In genomic region chr17:2401426-2402221, GRCh38 we compare ENCODE assay signal across 8 cellular contexts. TPM values are rescaled to one million over a fixed set of nuclear protein-coding genes. Genes with fewer than 3 reads are reported as not detected.
A peak's percentile ranks its signal among the peaks of the same experiment; 100 is the strongest.
DNase-seq lines count a peak whose midpoint lies in the region; ATAC-seq, FAIRE-seq and TF ChIP-seq lines count a peak whose summit lies in the region.

No MANE protein-coding gene starts in this region.

- TF ChIP-seq CTCF in WI38 (IDR thresholded peaks at IDR 0.05; ENCODE audit: low read depth, low read length), result no peak
- no peak for TF ChIP-seq CTCF in bronchial epithelial cell (IDR thresholded peaks at IDR 0.05; ENCODE audit: insufficient read depth, low read length, severe bottlenecking)

- H3K27me3 ChIP-seq in bronchial epithelial cell (ENCODE audit: control insufficient read depth, insufficient read depth, low read length) (no peaks in the 10 kb centered on the region), iPS-20b (ENCODE audit: insufficient read depth, low read length) (peaks cover 8% of the 10 kb centered on the region; the same call in 1 of the 2 replicates), skeletal muscle tissue (ENCODE audit: control insufficient read depth in 3 of 3, insufficient read depth in 3 of 3, low read length in 3 of 3) (no peaks in the 10 kb centered on the region)

- H3K9ac ChIP-seq in iPS-20b (ENCODE audit: low read depth, low read length), result peak overlapping the region; percentile 93
- peak overlapping the region; percentile 96 to 99 (median 99) for H3K9ac ChIP-seq in skeletal muscle tissue (ENCODE audit: low read depth in 1 of 3, low read length in 3 of 3)

- peaks cover 2% of the 10 kb centered on the region for H3K36me3 ChIP-seq in bronchial epithelial cell (ENCODE audit: control insufficient read depth, insufficient read depth, low read length)
- H3K36me3 ChIP-seq in iPS-20b (ENCODE audit: insufficient read depth, low read depth, low read length), result 0 out of 2 replicates have a peak, but pooled peaks cover 7% of the 10 kb centered on the region
- H3K36me3 ChIP-seq in skeletal muscle tissue (ENCODE audit: control insufficient read depth in 3 of 3, insufficient read depth in 3 of 3, low read length in 3 of 3), result peaks cover 0 to 4% (median 0%) of the 10 kb centered on the region in 3 donors

- peak; percentile 44 for ATAC-seq in GM18868 (IDR thresholded peaks at IDR 0.05; ENCODE audit: unreplicated experiment)
- ATAC-seq in HG03108 (IDR thresholded peaks at IDR 0.05; ENCODE audit: unreplicated experiment), result peak; percentile 36

- H3K4me1 ChIP-seq in iPS-20b (ENCODE audit: insufficient read depth, low read length), result peaks cover 18% of the 10 kb centered on the region
- H3K4me1 ChIP-seq in skeletal muscle tissue (ENCODE audit: control insufficient read depth in 3 of 3, insufficient read depth in 3 of 3, low read length in 3 of 3), result peaks cover 58 to 62% (median 61%) of the 10 kb centered on the region in 3 donors

- H3K4me3 ChIP-seq in WI38 (ENCODE audit: low read depth, low read length), result peak overlapping the region; percentile 92
- peak overlapping the region; percentile 99 for H3K4me3 ChIP-seq in bronchial epithelial cell (ENCODE audit: low read depth, low read length)
- H3K4me3 ChIP-seq in iPS-20b (ENCODE audit: low read length), result peak overlapping the region; percentile 88
- H3K4me3 ChIP-seq in skeletal muscle tissue (ENCODE audit: low read length in 3 of 3), result peak overlapping the region; percentile 84 to 99 (median 89)

- no peaks in the 10 kb centered on the region for H3K9me3 ChIP-seq in iPS-20b (ENCODE audit: insufficient read depth, low read depth, low read length)
- no peaks in the 10 kb centered on the region for H3K9me3 ChIP-seq in skeletal muscle tissue (ENCODE audit: control insufficient read depth in 3 of 3, low read length in 3 of 3)

- FAIRE-seq in A204.1 (lab: Jason Lieb, UNC), result peak; percentile 95
- peak; percentile 13 for FAIRE-seq in bronchial epithelial cell (lab: Jason Lieb, UNC)

- DNase-seq in NCI-H2196 treated with DMSO at 0.1 percent for 48 hours (lab: John Stamatoyannopoulos, UW; ENCODE audit: unreplicated experiment) (peak; percentile 83), bronchial epithelial cell (ENCODE audit: low read depth) (peak; percentile 96)

- H3K27ac ChIP-seq in iPS-20b (ENCODE audit: low read length) (peak overlapping the region; percentile 98), skeletal muscle tissue (ENCODE audit: low read depth, low read length) (peak overlapping the region; percentile 100)

RNA-seq across cellular contexts. Expression of gene MNT, which starts 0.8 kb away (rescaled TPM):
- total RNA-seq in bronchial epithelial cell (4.5 and 5.0 TPM in 2 replicates), skeletal muscle tissue (5.2 TPM)

Comparison
In these comparisons a context has a peak if more than half of its experiments do, and no peak if none do; other contexts are left out.
1. Peak in every context shown above with its lines: DNase-seq, ATAC-seq, H3K4me3 ChIP-seq and H3K27ac ChIP-seq.